In the genomic region with DNA sequence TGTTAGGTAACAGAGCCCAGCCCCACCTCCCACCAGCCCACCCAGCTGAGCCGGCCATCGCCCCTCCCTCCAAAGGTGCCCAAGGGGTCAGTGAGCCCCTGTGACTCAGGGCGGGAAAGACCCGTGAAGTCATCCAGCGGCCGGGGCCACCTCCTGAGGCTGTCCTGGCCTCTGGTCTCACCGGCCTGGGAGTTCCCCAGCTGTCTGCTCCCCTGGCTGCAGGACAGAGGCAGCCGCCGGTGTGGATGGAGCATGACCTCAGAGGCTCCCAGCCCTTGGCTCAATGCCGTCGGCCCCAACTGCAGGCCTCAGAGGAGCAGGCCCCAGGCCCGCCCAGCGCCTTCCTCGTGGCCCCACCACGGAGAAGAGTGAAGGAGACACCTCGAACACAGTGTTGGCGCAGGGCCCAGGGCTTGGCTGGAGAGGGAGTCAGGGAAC, we compare ENCODE assay signal across 11 cellular contexts. TPM values are rescaled to one million over a fixed set of nuclear protein-coding genes. Genes with fewer than 3 reads are reported as not detected.
A peak's percentile ranks its signal among the peaks of the same experiment; 100 is the strongest.
DNase-seq lines count a peak whose midpoint lies in the region; ATAC-seq, FAIRE-seq and TF ChIP-seq lines count a peak whose summit lies in the region.
"Had no signal": no experiment of that assay in that cellular context is flagged by ENCODE, and none has a peak within 500 bp of the region (broad histone marks: within the 10 kb centered on the region; RNA-seq: fewer than 3 reads in every experiment).

No MANE protein-coding gene starts in this region.

- H3K4me2 ChIP-seq in keratinocyte (ENCODE audit: control insufficient read depth, extremely low read depth, insufficient read depth, low read depth, low read length) (peak overlapping the region; percentile 72), smooth muscle cell (no peak overlapping the region)

- no peak for ATAC-seq in GM19397 (IDR thresholded peaks at IDR 0.05; ENCODE audit: unreplicated experiment)
- ATAC-seq in HG03039 (IDR thresholded peaks at IDR 0.05; ENCODE audit: unreplicated experiment): no peak

- H3K4me1 ChIP-seq in keratinocyte (ENCODE audit: control insufficient read depth, extremely low read depth, insufficient read depth, low read length) (peaks cover 60% of the 10 kb centered on the region), smooth muscle cell (ENCODE audit: low read depth) (peaks cover 6% of the 10 kb centered on the region)

- H4K20me1 ChIP-seq in keratinocyte (ENCODE audit: control insufficient read depth, extremely low read depth, insufficient read depth, low read length) (no peaks in the 10 kb centered on the region), smooth muscle cell (ENCODE audit: low read depth) (no peaks in the 10 kb centered on the region)

- H3K27ac ChIP-seq in brain microvascular endothelial cell (no peak overlapping the region), keratinocyte (ENCODE audit: control insufficient read depth, insufficient read depth, low read length) (peak overlapping the region; percentile 92), smooth muscle cell (ENCODE audit: low read depth) (peak overlapping the region; percentile 56)
- H3K27ac ChIP-seq: tibial artery had no signal

- H3K36me3 ChIP-seq in brain microvascular endothelial cell (replicated peaks): no peaks in the 10 kb centered on the region
- H3K36me3 ChIP-seq in keratinocyte (ENCODE audit: control insufficient read depth in 2 of 2, extremely low read depth in 1 of 2, insufficient read depth in 2 of 2, low read length in 2 of 2): no peaks in the 10 kb centered on the region
- H3K36me3 ChIP-seq in smooth muscle cell (ENCODE audit: low read depth): no peaks in the 10 kb centered on the region
- H3K36me3 ChIP-seq: tibial artery had no signal

- dilution Hi-C loops in keratinocyte (cut with MboI; ENCODE audit: extremely low pct_ligation_motif_present, low sequenced_read_pairs): no loop called here

- H3K79me2 ChIP-seq in keratinocyte (ENCODE audit: control insufficient read depth, insufficient read depth, low read length) (no peaks in the 10 kb centered on the region), smooth muscle cell (ENCODE audit: low read depth) (no peaks in the 10 kb centered on the region)

- H2AFZ ChIP-seq in keratinocyte (ENCODE audit: control insufficient read depth, low read length) (peak overlapping the region; percentile 36), smooth muscle cell (ENCODE audit: low read depth) (no peak overlapping the region)

- in situ Hi-C loops in brain microvascular endothelial cell (cut with HindIII; ENCODE audit: low pct_ligation_motif_present, low sequenced_read_pairs): no loop called here

- FAIRE-seq in HTR-8/SVneo (lab: Jason Lieb, UNC): peak; percentile 23
- no peak for FAIRE-seq in keratinocyte (lab: Jason Lieb, UNC)
- FAIRE-seq: islet of Langerhans had no signal

- H3K9me3 ChIP-seq in keratinocyte (ENCODE audit: control insufficient read depth, low read depth, low read length) (no peaks in the 10 kb centered on the region), smooth muscle cell (replicated peaks; ENCODE audit: low read depth) (no peaks in the 10 kb centered on the region)
- H3K9me3 ChIP-seq: tibial artery had no signal

- peak overlapping the region; percentile 72 for H3K9ac ChIP-seq in keratinocyte (ENCODE audit: control insufficient read depth, extremely low read depth, insufficient read depth, low read length)
- H3K9ac ChIP-seq in smooth muscle cell (ENCODE audit: low read depth): peak overlapping the region; percentile 51

- H3K9me1 ChIP-seq in keratinocyte (ENCODE audit: control insufficient read depth, extremely low read depth, insufficient read depth, low read length): no peaks in the 10 kb centered on the region

- no peak for DNase-seq in HTR-8/SVneo (ENCODE audit: insufficient read length, low spot score)
- DNase-seq in brain microvascular endothelial cell: peak; percentile 45
- no peak for DNase-seq in keratinocyte (ENCODE audit: low read depth, low spot score)
- DNase-seq in smooth muscle cell (lab: John Stamatoyannopoulos, UW; ENCODE audit: unreplicated experiment): no peak
- no peak for DNase-seq in NCI-H446 treated with DMSO at 0.1 percent for 48 hours (lab: John Stamatoyannopoulos, UW)
- DNase-seq in mucosa of gallbladder (ENCODE audit: low spot score): no peak
- DNase-seq: cerebellar nuclear complex, tibial artery had no signal

- no peak for TF ChIP-seq CTCF in brain microvascular endothelial cell (IDR thresholded peaks at IDR 0.05; ENCODE audit: low read depth, low read length, missing control alignments)
- TF ChIP-seq CTCF in keratinocyte (optimal IDR thresholded peaks at IDR 0.05 in 1 of 3, IDR thresholded peaks at IDR 0.05 in 1 of 3, conservative IDR thresholded peaks at IDR 0.05 in 1 of 3; ENCODE audit: extremely low read depth in 1 of 3, insufficient read depth in 2 of 3, low read length in 3 of 3): no peak
- TF ChIP-seq CTCF in smooth muscle cell (IDR thresholded peaks at IDR 0.05; ENCODE audit: borderline replicate concordance, insufficient read depth, poor library complexity, severe bottlenecking): no peak

- WGBS in smooth muscle cell (ENCODE audit: low lambda C conversion rate): 60% methylated on average over 17 of the region's 17 CpGs

- H3K27me3 ChIP-seq in brain microvascular endothelial cell (replicated peaks): no peaks in the 10 kb centered on the region
- no peaks in the 10 kb centered on the region for H3K27me3 ChIP-seq in keratinocyte (ENCODE audit: control insufficient read depth, extremely low read depth, insufficient read depth, low read length)
- no peaks in the 10 kb centered on the region for H3K27me3 ChIP-seq in smooth muscle cell (ENCODE audit: low read depth)

- H3F3A ChIP-seq in smooth muscle cell (ENCODE audit: low read depth): peaks cover 9% of the 10 kb centered on the region

- no peak overlapping the region for H3K4me3 ChIP-seq in brain microvascular endothelial cell (ENCODE audit: low read depth, low read length)
- no peak overlapping the region for H3K4me3 ChIP-seq in keratinocyte (ENCODE audit: control insufficient read depth in 2 of 3, extremely low read depth in 1 of 3, insufficient read depth in 2 of 3, low read depth in 1 of 3, low read length in 3 of 3)
- no peak overlapping the region for H3K4me3 ChIP-seq in smooth muscle cell
- H3K4me3 ChIP-seq: tibial artery had no signal

RNA-seq across cellular contexts. Expression of gene RPL3, which starts 28.7 kb away (rescaled TPM):
- 2,424 to 2,611 TPM (median 2,538 TPM) in 3 replicates for polyA plus RNA-seq in keratinocyte
- polyA plus RNA-seq in keratinocyte (2011; ENCODE audit: low read depth): 2,618 TPM
- polyA plus RNA-seq in keratinocyte (2011; cell fraction: cytosol; rRNA removed): 2,037 and 2,979 TPM in 2 replicates
- polyA plus RNA-seq in keratinocyte (2011; cell fraction: nucleus; rRNA removed): 1,267 and 1,276 TPM in 2 replicates
- polyA plus RNA-seq in keratinocyte (2012; ENCODE audit: low replicate concordance): 2,146 and 2,726 TPM in 2 replicates
- 1,617 to 1,755 TPM (median 1,669 TPM) in 3 replicates for polyA minus RNA-seq in keratinocyte
- polyA minus RNA-seq in keratinocyte (2011; cell fraction: cytosol; rRNA and poly(A)+ RNA removed): 2,002 TPM
- 534 and 588 TPM in 2 replicates for polyA minus RNA-seq in keratinocyte (2011; cell fraction: nucleus; rRNA and poly(A)+ RNA removed)
- 1,022 and 1,136 TPM in 2 replicates for total RNA-seq in smooth muscle cell
- 717 and 749 TPM in 2 replicates for polyA plus RNA-seq in smooth muscle cell
- 1,535 TPM for total RNA-seq in mucosa of gallbladder

RNA-seq across cellular contexts. Expression of gene PDGFB, which starts 46.0 kb away (rescaled TPM):
- polyA plus RNA-seq in keratinocyte: 4.3 to 10.3 TPM (median 6.0 TPM) in 3 replicates
- polyA plus RNA-seq in keratinocyte (2011; ENCODE audit: low read depth): 4.1 TPM
- polyA plus RNA-seq in keratinocyte (2011; cell fraction: cytosol; rRNA removed): 5.7 and 7.5 TPM in 2 replicates
- 13.7 and 15.8 TPM in 2 replicates for polyA plus RNA-seq in keratinocyte (2011; cell fraction: nucleus; rRNA removed)
- 2.2 and 8.5 TPM in 2 replicates for polyA plus RNA-seq in keratinocyte (2012; ENCODE audit: low replicate concordance)
- 4.4 to 17.7 TPM (median 4.6 TPM) in 3 replicates for polyA minus RNA-seq in keratinocyte
- polyA minus RNA-seq in keratinocyte (2011; cell fraction: cytosol; rRNA and poly(A)+ RNA removed): 9.4 TPM
- polyA minus RNA-seq in keratinocyte (2011; cell fraction: nucleus; rRNA and poly(A)+ RNA removed): 9.4 and 9.9 TPM in 2 replicates
- total RNA-seq in smooth muscle cell: 1.9 and 2.1 TPM in 2 replicates
- 0.31 and 3.0 TPM in 2 replicates for polyA plus RNA-seq in smooth muscle cell
- 14.6 TPM for total RNA-seq in mucosa of gallbladder

RNA-seq across cellular contexts. Expression of gene SYNGR1, which starts 59.0 kb away (rescaled TPM):
- 0.63 to 1.4 TPM (median 0.76 TPM) in 3 replicates for polyA plus RNA-seq in keratinocyte
- polyA plus RNA-seq in keratinocyte (2011; ENCODE audit: low read depth): 0.67 TPM
- 1.2 and 2.7 TPM in 2 replicates for polyA plus RNA-seq in keratinocyte (2011; cell fraction: cytosol; rRNA removed)
- 1.5 and 2.7 TPM in 2 replicates for polyA plus RNA-seq in keratinocyte (2011; cell fraction: nucleus; rRNA removed)
- polyA plus RNA-seq in keratinocyte (2012; ENCODE audit: low replicate concordance): 0.78 and 2.2 TPM in 2 replicates
- 0.54 to 1.9 TPM (median 0.56 TPM) in 3 replicates for polyA minus RNA-seq in keratinocyte
- 1.5 TPM for polyA minus RNA-seq in keratinocyte (2011; cell fraction: cytosol; rRNA and poly(A)+ RNA removed)
- 0.62 and 1.3 TPM in 2 replicates for polyA minus RNA-seq in keratinocyte (2011; cell fraction: nucleus; rRNA and poly(A)+ RNA removed)
- 12.0 and 26.7 TPM in 2 replicates for total RNA-seq in smooth muscle cell
- 55.7 and 58.0 TPM in 2 replicates for polyA plus RNA-seq in smooth muscle cell
- total RNA-seq in mucosa of gallbladder: 41.8 TPM
